Comparison of ENCODE assay signal across 1 cellular context in the genomic region with DNA sequence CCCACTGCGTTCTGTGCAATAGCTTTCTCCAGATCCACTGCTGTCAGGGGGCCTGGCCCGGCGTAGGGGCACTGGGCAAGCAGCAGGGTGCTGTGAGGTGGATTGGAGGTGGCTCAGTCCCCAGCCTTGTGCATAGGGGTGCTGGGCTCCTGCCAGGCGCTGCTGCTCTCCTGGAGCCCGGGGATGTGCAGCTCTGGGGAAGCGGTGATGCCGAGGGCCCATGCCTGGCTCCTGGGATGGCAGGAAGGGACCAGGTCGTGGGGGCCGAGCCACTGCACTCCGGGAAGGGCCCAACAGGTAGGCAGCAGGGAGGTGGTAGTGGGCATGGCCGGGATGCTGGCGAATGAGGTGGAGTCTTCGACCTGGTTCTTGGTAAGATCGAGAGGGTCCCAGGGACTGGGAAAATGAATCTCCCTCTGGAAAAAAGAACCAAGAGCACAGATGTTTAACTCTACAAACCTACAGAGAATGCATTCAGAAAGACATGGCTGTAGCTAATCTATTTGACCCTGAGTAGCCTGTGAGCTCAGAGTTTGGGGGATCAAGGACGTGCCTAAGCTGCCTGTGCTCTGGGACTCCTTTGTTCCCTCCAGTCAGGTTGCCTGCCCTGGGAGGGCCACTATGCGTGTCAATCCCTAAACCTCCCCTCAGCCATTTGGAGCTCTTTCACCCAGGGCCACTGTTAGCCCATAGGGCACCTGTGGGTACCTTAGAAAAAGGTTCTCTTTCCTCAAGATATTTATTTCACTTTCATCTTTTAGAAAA.
TF ChIP-seq lines count a peak whose summit lies in the region.

No MANE protein-coding gene starts in this region.

TF ChIP-seq in GM23338, 12 proteins besides CTCF, POLR2A, EP300 and RAD21 (continued from another document):
- TF ChIP-seq, protein P1, sequence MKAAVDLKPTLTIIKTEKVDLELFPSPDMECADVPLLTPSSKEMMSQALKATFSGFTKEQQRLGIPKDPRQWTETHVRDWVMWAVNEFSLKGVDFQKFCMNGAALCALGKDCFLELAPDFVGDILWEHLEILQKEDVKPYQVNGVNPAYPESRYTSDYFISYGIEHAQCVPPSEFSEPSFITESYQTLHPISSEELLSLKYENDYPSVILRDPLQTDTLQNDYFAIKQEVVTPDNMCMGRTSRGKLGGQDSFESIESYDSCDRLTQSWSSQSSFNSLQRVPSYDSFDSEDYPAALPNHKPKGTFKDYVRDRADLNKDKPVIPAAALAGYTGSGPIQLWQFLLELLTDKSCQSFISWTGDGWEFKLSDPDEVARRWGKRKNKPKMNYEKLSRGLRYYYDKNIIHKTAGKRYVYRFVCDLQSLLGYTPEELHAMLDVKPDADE (IDR thresholded peaks at IDR 0.05): no peak
- TF ChIP-seq STAT1 (IDR thresholded peaks at IDR 0.05; ENCODE audit: unreplicated experiment): no peak
- no peak for TF ChIP-seq JUNB (IDR thresholded peaks at IDR 0.05; ENCODE audit: unreplicated experiment)
- TF ChIP-seq CREB1 (CRISPR knock-in tag; IDR thresholded peaks at IDR 0.05; ENCODE audit: low read depth): no peak
